19 cellular contexts compared by ENCODE assay signal in the genomic region with DNA sequence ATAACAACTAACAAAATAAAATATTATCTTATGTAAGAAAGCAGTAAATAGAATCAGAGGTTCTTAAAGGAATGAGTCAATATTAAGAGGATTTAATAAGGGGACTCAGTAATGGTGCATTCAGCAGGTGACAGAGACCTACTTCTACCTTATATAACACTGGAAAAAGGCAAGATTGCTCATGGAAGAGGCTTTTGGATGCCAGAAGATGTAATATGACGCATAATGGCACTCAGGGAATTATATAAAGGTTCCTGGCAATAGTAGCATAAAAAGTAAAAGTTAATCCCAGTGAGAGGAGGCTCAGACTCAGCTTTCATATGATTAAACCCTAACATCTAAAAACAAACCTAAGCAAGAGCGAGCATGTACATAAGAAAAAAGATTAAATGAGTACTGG.
"Had no signal": no experiment of that assay in that cellular context is flagged by ENCODE, and none has a peak within 500 bp of the region (broad histone marks: within the 10 kb centered on the region; RNA-seq: fewer than 3 reads in every experiment).

No MANE protein-coding gene starts in this region.

- DNase-seq: colonic mucosa; cortex of kidney; dermis blood vessel endothelial cell; dorsolateral prefrontal cortex; effector CD4-positive, alpha-beta T cell; effector CD8-positive, alpha-beta T cell; effector memory CD4-positive, alpha-beta T cell; effector memory CD8-positive, alpha-beta T cell; endodermal cell; erythroblast; esophagus squamous epithelium; foreskin fibroblast; foreskin keratinocyte; foreskin melanocyte; gastrocnemius medialis; glutamatergic neuron; head of caudate nucleus; heart left ventricle; heart right ventricle had no signal
